Comparison of ENCODE assay signal across 8 cellular contexts in genomic region chr12:70367268-70368141, GRCh38. TPM values are rescaled to one million over a fixed set of nuclear protein-coding genes. Genes with fewer than 3 reads are reported as not detected.
A peak's percentile ranks its signal among the peaks of the same experiment; 100 is the strongest.
DNase-seq lines count a peak whose midpoint lies in the region; TF ChIP-seq lines count a peak whose summit lies in the region.

No MANE protein-coding gene starts in this region.

- peaks cover 18% of the 10 kb centered on the region for H3K27me3 Mint-ChIP-seq in Caco-2 (ENCODE audit: insufficient read depth, unreplicated experiment)

- intact Hi-C loops in Caco-2 (cut with micrococcal nuclease; ENCODE audit: unreplicated experiment) = loop anchor here (5.0 to 10.0 kb wide), 2 partner anchors 125 to 463 kb away; partner anchors contain the start of gene CNOT2
- intact Hi-C loops in posterior vena cava (cut with DNase I) = no loop called here

- peak overlapping the region; percentile 53 for H3K4me3 ChIP-seq in Caco-2 (ENCODE audit: low read depth, low read length)
- peak overlapping the region; percentile 80 for H3K4me3 ChIP-seq in ectodermal cell (ENCODE audit: insufficient read depth, low read depth, low read length)
- peak overlapping the region; percentile 31 to 72 for H3K4me3 ChIP-seq in muscle layer of colon (ENCODE audit: low read depth in 1 of 2, low read length in 2 of 2)

- H3K27ac Mint-ChIP-seq in Caco-2 (ENCODE audit: unreplicated experiment) = peak overlapping the region; percentile 58

- no peak for TF ChIP-seq CTCF in Caco-2 (IDR thresholded peaks at IDR 0.05; ENCODE audit: insufficient read depth in 1 of 2, low read depth in 1 of 2, low read length in 1 of 2, severe bottlenecking in 1 of 2, unreplicated experiment in 1 of 2)

- no TSS peak for BruUV-seq in Caco-2 (replicated peaks; lab: Mats Ljungman, UMichigan)

- POLR2A ChIA-PET in Caco-2 (lab: Charles Lee) = no interaction called here

- CTCF ChIA-PET in Caco-2 (lab: Charles Lee) = interaction anchor here (1.7 kb wide), 1 partner anchor 209 kb away, joined by 3 read pairs; no protein-coding TSS in a partner anchor

- H3K4me3 Mint-ChIP-seq in Caco-2 (ENCODE audit: unreplicated experiment) = peak overlapping the region; percentile 94

- H3K36me3 ChIP-seq in Caco-2 (ENCODE audit: control insufficient read depth, insufficient read depth, low read length) = no peaks in the 10 kb centered on the region
- H3K36me3 ChIP-seq in ectodermal cell (ENCODE audit: control insufficient read depth, insufficient read depth, low read length) = no peaks in the 10 kb centered on the region
- no peaks in the 10 kb centered on the region for H3K36me3 ChIP-seq in muscle layer of colon (ENCODE audit: insufficient read depth, low read length)

- H3K9me3 ChIP-seq in Caco-2 (no peaks in the 10 kb centered on the region), ectodermal cell (ENCODE audit: control insufficient read depth, low read length) (no peaks in the 10 kb centered on the region), muscle layer of colon (ENCODE audit: low read length) (no peaks in the 10 kb centered on the region)

- WGBS in ectodermal cell, 2 experiments = 2% methylated on average over 19 of the region's 19 CpGs

- no peak overlapping the region for H3K27ac ChIP-seq in ectodermal cell (ENCODE audit: insufficient read depth, low read depth, low read length, poor library complexity, severe bottlenecking)
- no peak overlapping the region for H3K27ac ChIP-seq in muscle layer of colon (ENCODE audit: low read depth, low read length)

- H3K9me3 Mint-ChIP-seq in Caco-2 (ENCODE audit: unreplicated experiment) = no peaks in the 10 kb centered on the region

- no peaks in the 10 kb centered on the region for H3K27me3 ChIP-seq in Caco-2 (replicated peaks; ENCODE audit: control insufficient read depth, insufficient read depth, low read length)
- H3K27me3 ChIP-seq in ectodermal cell (ENCODE audit: control insufficient read depth, insufficient read depth, low read length, poor library complexity, severe bottlenecking) = peaks cover 39% of the 10 kb centered on the region
- H3K27me3 ChIP-seq in muscle layer of colon (ENCODE audit: control insufficient read depth in 1 of 2, insufficient read depth in 2 of 2, low read length in 2 of 2) = peaks cover 9 to 24% of the 10 kb centered on the region in 2 donors

- H3K36me3 Mint-ChIP-seq in Caco-2 (ENCODE audit: insufficient read depth, unreplicated experiment) = peaks cover 4% of the 10 kb centered on the region

- no peak overlapping the region for H3K9ac ChIP-seq in muscle layer of colon (ENCODE audit: low read length)

- H3K4me1 ChIP-seq in Caco-2 (peaks cover 10% of the 10 kb centered on the region; the same call in 1 of the 2 replicates), ectodermal cell (ENCODE audit: control insufficient read depth, insufficient read depth, low read length) (peaks cover 7% of the 10 kb centered on the region), muscle layer of colon (ENCODE audit: insufficient read depth, low read length) (peaks cover 7% of the 10 kb centered on the region)

- DNase-seq in Caco-2 (no peak), M059J (ENCODE audit: low read depth) (peak; percentile 23), NCI-H2029 treated with DMSO at 0.1 percent for 48 hours (lab: John Stamatoyannopoulos, UW) (no peak), T-helper 9 cell (no peak), posterior vena cava (ENCODE audit: low spot score) (no peak)
- no peak for DNase-seq in stimulated activated CD4-positive, alpha-beta T cell treated with anti-CD3 and anti-CD28 coated beads, Interleukin-15, amount 100 ng/mL, for 24 hours

- H3K4me1 Mint-ChIP-seq in Caco-2 (ENCODE audit: low read depth, unreplicated experiment) = no peaks in the 10 kb centered on the region

RNA-seq across cellular contexts. Expression of gene KCNMB4, which starts 1.4 kb away (rescaled TPM):
- 0.23 TPM in 1 of 2 replicates, not detected in the other for total RNA-seq in Caco-2 (2022)
- 2.9 and 3.0 TPM in 2 replicates for total RNA-seq in M059J (2014; rRNA removed; shearing (Covaris generic))
- 8.4 TPM for polyA plus RNA-seq in ectodermal cell (2013, experiment 1 of 4)
- polyA plus RNA-seq in ectodermal cell (2013, experiment 2 of 4) = 11.5 TPM
- polyA plus RNA-seq in ectodermal cell (2013, experiment 3 of 4) = 8.7 TPM
- polyA plus RNA-seq in ectodermal cell (2013, experiment 4 of 4) = 8.5 TPM
- 1 to 10 TPM; 1.7 to 1.8 TPM for total RNA-seq in posterior vena cava
